ENCODE assay signal across 8 cellular contexts in the genomic region with DNA sequence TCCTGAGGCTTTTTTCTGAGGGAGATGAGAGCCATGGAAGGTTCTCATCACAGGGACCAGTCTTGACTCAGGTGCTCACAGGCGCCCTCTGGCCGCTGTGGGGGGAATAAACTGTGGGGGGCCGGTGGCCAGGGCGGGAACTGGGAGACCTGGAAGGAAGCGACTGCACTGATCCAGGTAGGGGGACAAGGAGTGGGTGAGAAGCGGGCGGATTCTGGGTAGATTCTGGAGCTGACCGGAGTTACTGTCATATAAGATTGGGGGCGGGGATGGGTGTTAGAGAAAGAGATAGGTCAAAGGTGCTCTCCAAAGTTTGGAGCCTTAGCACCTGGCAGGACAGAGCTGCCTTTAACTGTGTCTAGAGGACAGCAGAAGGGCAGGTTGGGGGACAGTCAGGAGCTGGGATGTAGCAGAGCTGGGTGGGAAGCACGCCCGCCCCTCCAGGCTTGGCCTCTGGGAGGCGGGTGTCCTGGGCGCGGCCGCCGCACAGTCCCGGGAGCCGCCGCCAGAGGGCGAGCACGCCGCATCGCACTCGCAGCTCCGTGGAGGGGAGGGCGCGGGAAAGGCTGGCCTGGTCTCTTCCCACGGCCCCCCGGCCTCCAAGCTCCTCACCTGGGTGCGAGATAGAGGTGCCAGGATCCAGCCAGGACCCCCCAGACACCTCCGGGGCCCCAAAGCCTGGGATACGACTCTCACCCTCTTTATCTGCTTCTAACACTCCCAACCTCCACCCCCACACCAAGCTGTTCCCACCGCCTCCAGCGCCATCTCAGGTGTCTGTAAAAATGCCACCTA. TPM values are rescaled to one million over a fixed set of nuclear protein-coding genes. Genes with fewer than 3 reads are reported as not detected.
DNase-seq lines count a peak whose midpoint lies in the region; ATAC-seq and TF ChIP-seq lines count a peak whose summit lies in the region.

No MANE protein-coding gene starts in this region.

- DNase-seq in GDM1 (lab: John Stamatoyannopoulos, UW) (peak; percentile 65), NCI-H510A (lab: John Stamatoyannopoulos, UW) (peak; percentile 54), lower leg skin (ENCODE audit: low spot score in 2 of 2) (peak; percentile 62 to 96)
- peak; percentile 95 for DNase-seq in activated CD4-positive, alpha-beta T cell treated with anti-CD3 and anti-CD28 coated beads, Interleukin-2, amount 10 ng/mL, durations not matched to agents 24 days and 14 days
- DNase-seq in stimulated activated CD4-positive, alpha-beta T cell treated with anti-CD3 and anti-CD28 coated beads, Interleukin-4, amount 100 ng/mL, for 24 hours: peak; percentile 86

- peak overlapping the region; percentile 6 for H3K4me3 ChIP-seq in lower leg skin (ENCODE audit: low read depth, poor library complexity, severe bottlenecking)

- no peaks in the 10 kb centered on the region for H3K36me3 Mint-ChIP-seq in activated CD4-positive, alpha-beta T cell treated with anti-CD3 and anti-CD28 coated beads, Interleukin-2, amount 10 ng/mL, durations not matched to agents 24 days and 14 days (ENCODE audit: low read depth)
- H3K36me3 Mint-ChIP-seq in dendritic cell treated with granulocyte-macrophage colony-stimulating factor and Interleukin-4, amounts not matched to agents 40 ng/mL and 50 ng/mL, for 4 days (ENCODE audit: low read depth): no peaks in the 10 kb centered on the region

- H3K4me3 Mint-ChIP-seq in activated CD4-positive, alpha-beta T cell treated with anti-CD3 and anti-CD28 coated beads, Interleukin-2, amount 10 ng/mL, durations not matched to agents 24 days and 14 days: peak overlapping the region; percentile 94
- H3K4me3 Mint-ChIP-seq in dendritic cell treated with granulocyte-macrophage colony-stimulating factor and Interleukin-4, amounts not matched to agents 40 ng/mL and 50 ng/mL, for 4 days: peak overlapping the region; percentile 87

- H3K9me3 Mint-ChIP-seq in activated CD4-positive, alpha-beta T cell treated with anti-CD3 and anti-CD28 coated beads, Interleukin-2, amount 10 ng/mL, durations not matched to agents 24 days and 14 days: no peaks in the 10 kb centered on the region
- no peaks in the 10 kb centered on the region for H3K9me3 Mint-ChIP-seq in dendritic cell treated with granulocyte-macrophage colony-stimulating factor and Interleukin-4, amounts not matched to agents 40 ng/mL and 50 ng/mL, for 4 days

- no peak for TF ChIP-seq POLR2A in lower leg skin (IDR thresholded peaks at IDR 0.05)

- peak; percentile 59 for ATAC-seq in HG03095 (IDR thresholded peaks at IDR 0.05; ENCODE audit: unreplicated experiment)
- ATAC-seq in HG03025 (IDR thresholded peaks at IDR 0.05; ENCODE audit: low FRiP score, unreplicated experiment): no peak

- 0 to 2% methylated on average over 16 to 32 of the region's 34 CpGs for WGBS in lower leg skin, 2 donors

- peaks cover 2% of the 10 kb centered on the region for H3K27me3 Mint-ChIP-seq in activated CD4-positive, alpha-beta T cell treated with anti-CD3 and anti-CD28 coated beads, Interleukin-2, amount 10 ng/mL, durations not matched to agents 24 days and 14 days
- peaks cover 5% of the 10 kb centered on the region for H3K27me3 Mint-ChIP-seq in dendritic cell treated with granulocyte-macrophage colony-stimulating factor and Interleukin-4, amounts not matched to agents 40 ng/mL and 50 ng/mL, for 4 days

- intact Hi-C loops in activated CD4-positive, alpha-beta T cell treated with anti-CD3 and anti-CD28 coated beads, Interleukin-2, amount 10 ng/mL, durations not matched to agents 24 days and 14 days (cut with micrococcal nuclease): loop anchor here (1.0 kb wide), 1 partner anchor 80 kb away; no protein-coding TSS in a partner anchor
- intact Hi-C loops in dendritic cell treated with granulocyte-macrophage colony-stimulating factor and Interleukin-4, amounts not matched to agents 40 ng/mL and 50 ng/mL, for 4 days (cut with micrococcal nuclease): loop anchor here (2.0 kb wide), 1 partner anchor 80 kb away; no protein-coding TSS in a partner anchor
- intact Hi-C loops in lower leg skin (cut with DNase I; ENCODE audit: low total_unique reads): no loop called here

- peak overlapping the region; percentile 84 for H3K27ac Mint-ChIP-seq in activated CD4-positive, alpha-beta T cell treated with anti-CD3 and anti-CD28 coated beads, Interleukin-2, amount 10 ng/mL, durations not matched to agents 24 days and 14 days
- peak overlapping the region; percentile 73 for H3K27ac Mint-ChIP-seq in dendritic cell treated with granulocyte-macrophage colony-stimulating factor and Interleukin-4, amounts not matched to agents 40 ng/mL and 50 ng/mL, for 4 days

- TF ChIP-seq CTCF in lower leg skin (IDR thresholded peaks at IDR 0.05): peak in 1 of 3 donors; percentile 74

- peaks cover 10% of the 10 kb centered on the region for H3K4me1 Mint-ChIP-seq in activated CD4-positive, alpha-beta T cell treated with anti-CD3 and anti-CD28 coated beads, Interleukin-2, amount 10 ng/mL, durations not matched to agents 24 days and 14 days
- H3K4me1 Mint-ChIP-seq in dendritic cell treated with granulocyte-macrophage colony-stimulating factor and Interleukin-4, amounts not matched to agents 40 ng/mL and 50 ng/mL, for 4 days (ENCODE audit: low read depth): peaks cover 12% of the 10 kb centered on the region

RNA-seq across cellular contexts. Expression of a gene that starts 4.2 kb away (rescaled TPM):
- total RNA-seq in activated CD4-positive, alpha-beta T cell treated with anti-CD3 and anti-CD28 coated beads, Interleukin-2, amount 10 ng/mL, durations not matched to agents 24 days and 14 days: 0.12 TPM in 1 of 2 replicates, not detected in the other
- total RNA-seq in lower leg skin: under 1 TPM in 1 of 4 donors, not detected in 3; 0.32 TPM

RNA-seq across cellular contexts. Expression of a gene that starts 8.2 kb away (rescaled TPM):
- 32.4 and 34.4 TPM in 2 replicates for total RNA-seq in activated CD4-positive, alpha-beta T cell treated with anti-CD3 and anti-CD28 coated beads, Interleukin-2, amount 10 ng/mL, durations not matched to agents 24 days and 14 days
- 10 to 100 TPM; 21.8 to 42.3 (median 29.7) TPM for total RNA-seq in lower leg skin

RNA-seq across cellular contexts. Expression of a gene that starts 19.6 kb away (rescaled TPM):
- 208 and 212 TPM in 2 replicates for total RNA-seq in activated CD4-positive, alpha-beta T cell treated with anti-CD3 and anti-CD28 coated beads, Interleukin-2, amount 10 ng/mL, durations not matched to agents 24 days and 14 days
- 100 to 1,000 TPM; 101 to 128 (median 105) TPM for total RNA-seq in lower leg skin

RNA-seq across cellular contexts. Expression of a gene that starts 26.8 kb away (rescaled TPM):
- total RNA-seq in activated CD4-positive, alpha-beta T cell treated with anti-CD3 and anti-CD28 coated beads, Interleukin-2, amount 10 ng/mL, durations not matched to agents 24 days and 14 days: 987 and 994 TPM in 2 replicates
- 100 to 1,000 TPM; 171 to 350 (median 229) TPM for total RNA-seq in lower leg skin

RNA-seq across cellular contexts. Expression of a gene that starts 30.1 kb away (rescaled TPM):
- 8.3 and 10.4 TPM in 2 replicates for total RNA-seq in activated CD4-positive, alpha-beta T cell treated with anti-CD3 and anti-CD28 coated beads, Interleukin-2, amount 10 ng/mL, durations not matched to agents 24 days and 14 days
- total RNA-seq in lower leg skin: 100 to 1,000 TPM; 119 to 177 (median 136) TPM
